1 cellular context compared by ENCODE assay signal in genomic region chr1:16262067-16262466, GRCh38.
TF ChIP-seq lines count a peak whose summit lies in the region.

No MANE protein-coding gene starts in this region.

TF ChIP-seq in HepG2, 621 proteins besides CTCF, POLR2A, EP300 and RAD21:
- TF ChIP-seq ZNF563 (CRISPR knock-in tag; IDR thresholded peaks at IDR 0.05) (no peak), ZNF121 (CRISPR knock-in tag; IDR thresholded peaks at IDR 0.05) (peak; percentile 75)
